ENCODE assay signal across 23 cellular contexts in genomic region chr11:25535462-25535861, GRCh38.
DNase-seq lines count a peak whose midpoint lies in the region; ATAC-seq and TF ChIP-seq lines count a peak whose summit lies in the region.
"Had no signal": no experiment of that assay in that cellular context is flagged by ENCODE, and none has a peak within 500 bp of the region (broad histone marks: within the 10 kb centered on the region; RNA-seq: fewer than 3 reads in every experiment).

No MANE protein-coding gene starts in this region.

- H3K9me3 ChIP-seq in right cardiac atrium (ENCODE audit: control insufficient read depth, low read length) (no peaks in the 10 kb centered on the region), tibial artery (no peaks in the 10 kb centered on the region), right lobe of liver (no peaks in the 10 kb centered on the region), upper lobe of right lung (no peaks in the 10 kb centered on the region)
- H3K9me3 ChIP-seq: adrenal gland, lower lobe of right lung had no signal

- no peaks in the 10 kb centered on the region for H3K36me3 ChIP-seq in tibial artery
- no peaks in the 10 kb centered on the region for H3K36me3 ChIP-seq in right lobe of liver
- no peaks in the 10 kb centered on the region for H3K36me3 ChIP-seq in upper lobe of right lung
- H3K36me3 ChIP-seq: adrenal gland, cardiac muscle cell, lower lobe of right lung had no signal

- WGBS in right cardiac atrium = 45% methylated on average over 3 of the region's 3 CpGs
- WGBS in right lobe of liver (ENCODE audit: insufficient coverage, low coverage, low lambda C conversion rate, missing lambda C conversion rate) = 58% methylated on average over 3 of the region's 3 CpGs

- TF ChIP-seq CTCF in fibroblast of mammary gland (conservative IDR thresholded peaks at IDR 0.05; ENCODE audit: control insufficient read depth, insufficient read depth, low read depth, low read length) = no peak
- TF ChIP-seq CTCF in tibial artery (IDR thresholded peaks at IDR 0.05) = no peak
- no peak for TF ChIP-seq CTCF in right lobe of liver (IDR thresholded peaks at IDR 0.05)
- TF ChIP-seq CTCF in upper lobe of right lung (IDR thresholded peaks at IDR 0.05) = no peak

- intact Hi-C loops in right cardiac atrium (cut with DNase I) = no loop called here
- intact Hi-C loops in tibial artery (cut with DNase I; ENCODE audit: low total_unique reads) = no loop called here
- intact Hi-C loops in right lobe of liver (cut with DNase I) = no loop called here
- intact Hi-C loops in upper lobe of right lung (cut with DNase I) = no loop called here

- no peak for TF ChIP-seq POLR2A in right lobe of liver (IDR thresholded peaks at IDR 0.05)

- ATAC-seq in right cardiac atrium (peak; percentile 91 to 96), right lobe of liver (no peak), upper lobe of right lung (no peak)
- ATAC-seq: activated T-cell treated with anti-CD3 and anti-CD28 coated beads, Interleukin-2, amount 50 U/mL, for 4 hours; lower lobe of right lung; stimulated activated naive CD8-positive, alpha-beta T cell treated with anti-CD3 and anti-CD28 coated beads, Interleukin-15, amount 100 ng/mL, for 72 hours had no signal

- no peaks in the 10 kb centered on the region for H3K27me3 ChIP-seq in right cardiac atrium (ENCODE audit: control insufficient read depth, insufficient read depth)
- no peaks in the 10 kb centered on the region for H3K27me3 ChIP-seq in tibial artery
- H3K27me3 ChIP-seq in right lobe of liver = no peaks in the 10 kb centered on the region
- no peaks in the 10 kb centered on the region for H3K27me3 ChIP-seq in upper lobe of right lung
- H3K27me3 ChIP-seq: adrenal gland, cardiac muscle cell had no signal

- DNase-seq in NOMO-1 treated with DMSO at 0.1 percent for 48 hours (lab: John Stamatoyannopoulos, UW; ENCODE audit: unreplicated experiment) (peak; percentile 4), NOMO-1 treated with dmso at 0.1 percent for 144 hours (lab: John Stamatoyannopoulos, UW; ENCODE audit: unreplicated experiment) (no peak), fibroblast of mammary gland (ENCODE audit: low read depth) (peak; percentile 11), right cardiac atrium (peak in 2 of 3 donors; percentile 28 to 43), tibial artery (peak; percentile 63 to 68), NCI-H2081 treated with DMSO at 0.1 percent for 48 hours (lab: John Stamatoyannopoulos, UW) (no peak), right lobe of liver (no peak), upper lobe of right lung (no peak)
- DNase-seq: 8988T; activated CD4-positive, alpha-beta T cell treated with anti-CD3 and anti-CD28 coated beads, Interleukin-2, amount 10 ng/mL, durations not matched to agents 24 days and 14 days; activated naive CD4-positive, alpha-beta T cell; activated T-cell treated with anti-CD3 and anti-CD28 coated beads, Interleukin-2, amount 50 U/mL, for 4 hours; CD4-positive, alpha-beta memory T cell; DMS 273 treated with DMSO at 0.1 percent for 48 hours; foreskin fibroblast; GOT3; hypothalamus; lower lobe of right lung; NCI-H2029 treated with DMSO at 0.1 percent for 48 hours; stimulated activated naive CD8-positive, alpha-beta T cell treated with anti-CD3 and anti-CD28 coated beads, Interleukin-15, amount 100 ng/mL, for 72 hours had no signal

- H3K4me1 ChIP-seq in right cardiac atrium (ENCODE audit: control insufficient read depth, insufficient read depth, low read length) = no peaks in the 10 kb centered on the region
- no peaks in the 10 kb centered on the region for H3K4me1 ChIP-seq in tibial artery
- no peaks in the 10 kb centered on the region for H3K4me1 ChIP-seq in right lobe of liver
- no peaks in the 10 kb centered on the region for H3K4me1 ChIP-seq in upper lobe of right lung
- H3K4me1 ChIP-seq: adrenal gland, lower lobe of right lung, parathyroid adenoma had no signal

- no peak overlapping the region for H3K27ac ChIP-seq in right cardiac atrium (ENCODE audit: low read length)
- no peak overlapping the region for H3K27ac ChIP-seq in tibial artery
- no peak overlapping the region for H3K27ac ChIP-seq in right lobe of liver
- H3K27ac ChIP-seq in upper lobe of right lung = no peak overlapping the region
- H3K27ac ChIP-seq: adrenal gland, cardiac muscle cell, lower lobe of right lung, parathyroid adenoma had no signal

- no peak overlapping the region for H3K4me3 ChIP-seq in fibroblast of mammary gland (ENCODE audit: control insufficient read depth, low read depth, low read length)
- H3K4me3 ChIP-seq in right cardiac atrium (ENCODE audit: low read length) = no peak overlapping the region
- no peak overlapping the region for H3K4me3 ChIP-seq in tibial artery
- no peak overlapping the region for H3K4me3 ChIP-seq in right lobe of liver
- H3K4me3 ChIP-seq in upper lobe of right lung = no peak overlapping the region
- H3K4me3 ChIP-seq: adrenal gland, cardiac muscle cell, lower lobe of right lung had no signal

Comparison
In these comparisons a context has a peak if more than half of its experiments do, and no peak if none do; other contexts are left out.
1. DNase-seq: peak in NOMO-1 treated with DMSO at 0.1 percent for 48 hours (single experiment), fibroblast of mammary gland (single experiment), right cardiac atrium (2 of 3) and tibial artery (2 of 2); none in NOMO-1 treated with dmso at 0.1 percent for 144 hours (single experiment), NCI-H2081 treated with DMSO at 0.1 percent for 48 hours (single experiment), right lobe of liver (0 of 3) and upper lobe of right lung (single experiment).
2. ATAC-seq: peak in right cardiac atrium (2 of 2); none in right lobe of liver (0 of 4) and upper lobe of right lung (single experiment).